8 cellular contexts compared by ENCODE assay signal in the genomic region with DNA sequence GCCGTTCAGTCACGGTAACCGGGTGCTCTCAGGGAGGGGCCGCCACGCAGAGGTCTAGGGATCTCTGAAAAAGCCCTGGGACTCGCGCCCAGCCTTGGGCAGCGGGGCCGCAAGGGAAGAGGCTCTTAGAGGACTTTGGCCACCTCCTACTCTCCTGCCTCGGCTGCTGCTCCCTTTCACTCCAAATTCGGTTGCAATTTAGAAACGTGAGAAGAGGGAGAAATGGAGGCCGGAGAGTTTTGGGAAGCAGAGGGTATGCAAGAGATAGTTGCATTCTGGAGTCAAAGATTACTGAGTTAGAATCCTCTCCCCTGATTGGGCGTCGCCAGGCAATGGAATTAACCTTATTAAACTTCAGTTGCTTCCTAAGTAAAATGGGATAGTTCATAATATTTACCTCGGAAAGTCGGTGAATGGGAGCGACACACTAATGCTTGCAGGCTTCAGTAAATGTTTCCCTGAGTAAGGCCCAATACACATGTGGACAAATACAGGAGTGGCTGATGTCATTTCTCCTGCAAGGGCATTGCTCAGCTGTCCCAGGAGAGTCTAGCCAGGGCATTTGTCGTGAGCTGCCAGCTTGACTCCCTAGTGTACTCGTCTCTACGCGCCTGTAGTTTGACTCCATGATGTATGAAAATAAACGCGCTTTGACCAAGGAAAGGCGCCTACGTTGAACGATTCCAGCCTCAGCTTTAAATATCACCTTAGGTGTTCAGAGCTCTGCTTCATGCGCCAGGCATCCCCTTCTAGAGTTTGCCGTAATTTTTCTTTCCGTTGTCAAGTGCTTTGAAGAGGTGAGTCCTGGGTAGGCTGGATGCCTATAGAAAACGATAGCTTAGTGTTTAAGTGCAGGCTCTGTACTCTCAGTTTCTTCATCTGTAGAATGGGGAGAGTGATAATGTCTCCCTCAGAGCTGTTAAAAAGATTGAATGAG. TPM values are rescaled to one million over a fixed set of nuclear protein-coding genes. Genes with fewer than 3 reads are reported as not detected.
DNase-seq lines count a peak whose midpoint lies in the region; ATAC-seq and TF ChIP-seq lines count a peak whose summit lies in the region.

No MANE protein-coding gene starts in this region.

- intact Hi-C loops in upper lobe of right lung (cut with DNase I), result no loop called here

- 10 to 11% methylated on average over 31 of the region's 31 CpGs for WGBS in ectodermal cell, 2 experiments

- peaks cover 28% of the 10 kb centered on the region for H3K4me1 Mint-ChIP-seq in memory B cell

- H3K27me3 ChIP-seq in HL-60 (ENCODE audit: insufficient read depth, poor library complexity, severe bottlenecking), result no peaks in the 10 kb centered on the region
- H3K27me3 ChIP-seq in ectodermal cell (ENCODE audit: control insufficient read depth, insufficient read depth, low read length, poor library complexity, severe bottlenecking), result no peaks in the 10 kb centered on the region
- no peaks in the 10 kb centered on the region for H3K27me3 ChIP-seq in upper lobe of right lung

- H3K9me3 Mint-ChIP-seq in memory B cell, result no peaks in the 10 kb centered on the region

- TF ChIP-seq CTCF in HL-60 (IDR thresholded peaks at IDR 0.05; ENCODE audit: insufficient read depth, low read length), result no peak
- no peak for TF ChIP-seq CTCF in upper lobe of right lung (IDR thresholded peaks at IDR 0.05)

- H3K4me3 Mint-ChIP-seq in memory B cell, result peak overlapping the region; percentile 95

- H3K27ac ChIP-seq in HL-60 (replicated peaks) (peak overlapping the region; percentile 90), ectodermal cell (ENCODE audit: insufficient read depth, low read depth, low read length, poor library complexity, severe bottlenecking) (peak overlapping the region; percentile 53), upper lobe of right lung (peak overlapping the region; percentile 84)

- H3K4me3 ChIP-seq in HL-60 (replicated peaks; ENCODE audit: insufficient read depth, low read length) (peak overlapping the region; percentile 94), ectodermal cell (ENCODE audit: insufficient read depth, low read depth, low read length) (peak overlapping the region; percentile 77), upper lobe of right lung (peak overlapping the region; percentile 82)

- H3K4me1 ChIP-seq in ectodermal cell (ENCODE audit: control insufficient read depth, insufficient read depth, low read length), result peaks cover 5% of the 10 kb centered on the region
- peaks cover 27% of the 10 kb centered on the region for H3K4me1 ChIP-seq in upper lobe of right lung

- H3K36me3 ChIP-seq in ectodermal cell (ENCODE audit: control insufficient read depth, insufficient read depth, low read length), result peaks cover 25% of the 10 kb centered on the region
- peaks cover 39% of the 10 kb centered on the region for H3K36me3 ChIP-seq in upper lobe of right lung

- H3K9me3 ChIP-seq in ectodermal cell (ENCODE audit: control insufficient read depth, low read length) (no peaks in the 10 kb centered on the region), upper lobe of right lung (no peaks in the 10 kb centered on the region)

- no peaks in the 10 kb centered on the region for H3K27me3 Mint-ChIP-seq in memory B cell

- H3K27ac Mint-ChIP-seq in memory B cell, result peak overlapping the region; percentile 85

- H3K36me3 Mint-ChIP-seq in memory B cell, result peaks cover 17% of the 10 kb centered on the region

- ATAC-seq in GM21515 (IDR thresholded peaks at IDR 0.05; ENCODE audit: unreplicated experiment) (peak; percentile 44), SK-N-SH treated with all-trans-retinoic acid at 6 μM for 48 hours (peak; percentile 67), memory B cell (ENCODE audit: low read depth) (peak; percentile 30), upper lobe of right lung (peak; percentile 64)

- DNase-seq in NCI-H748 (lab: John Stamatoyannopoulos, UW; ENCODE audit: unreplicated experiment) (peak; percentile 37), NCI-H748 treated with DMSO at 0.1 percent for 48 hours (lab: John Stamatoyannopoulos, UW) (no peak), HL-60 (ENCODE audit: low read depth in 1 of 2, low spot score in 1 of 2) (peak; percentile 31 to 42), memory B cell (ENCODE audit: low spot score in 2 of 2) (no peak), upper lobe of right lung (no peak)

TF ChIP-seq in SK-N-SH treated with all-trans-retinoic acid at 6 μM for 48 hours, 23 proteins besides CTCF, POLR2A, EP300 and RAD21 (continues in another document):
- no peak for TF ChIP-seq CSDC2 (CRISPR knock-in tag; IDR thresholded peaks at IDR 0.05)
- TF ChIP-seq, protein P1, sequence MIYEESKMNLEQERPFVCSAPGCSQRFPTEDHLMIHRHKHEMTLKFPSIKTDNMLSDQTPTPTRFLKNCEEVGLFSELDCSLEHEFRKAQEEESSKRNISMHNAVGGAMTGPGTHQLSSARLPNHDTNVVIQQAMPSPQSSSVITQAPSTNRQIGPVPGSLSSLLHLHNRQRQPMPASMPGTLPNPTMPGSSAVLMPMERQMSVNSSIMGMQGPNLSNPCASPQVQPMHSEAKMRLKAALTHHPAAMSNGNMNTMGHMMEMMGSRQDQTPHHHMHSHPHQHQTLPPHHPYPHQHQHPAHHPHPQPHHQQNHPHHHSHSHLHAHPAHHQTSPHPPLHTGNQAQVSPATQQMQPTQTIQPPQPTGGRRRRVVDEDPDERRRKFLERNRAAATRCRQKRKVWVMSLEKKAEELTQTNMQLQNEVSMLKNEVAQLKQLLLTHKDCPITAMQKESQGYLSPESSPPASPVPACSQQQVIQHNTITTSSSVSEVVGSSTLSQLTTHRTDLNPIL (CRISPR knock-in tag; IDR thresholded peaks at IDR 0.05; ENCODE audit: low read depth), result no peak
- TF ChIP-seq TOX (CRISPR knock-in tag; IDR thresholded peaks at IDR 0.05; ENCODE audit: borderline replicate concordance), result no peak
- TF ChIP-seq ZFP30 (CRISPR knock-in tag; IDR thresholded peaks at IDR 0.05), result no peak
- TF ChIP-seq ZC3H10 (CRISPR knock-in tag; IDR thresholded peaks at IDR 0.05), result no peak
- TF ChIP-seq, protein P2, sequence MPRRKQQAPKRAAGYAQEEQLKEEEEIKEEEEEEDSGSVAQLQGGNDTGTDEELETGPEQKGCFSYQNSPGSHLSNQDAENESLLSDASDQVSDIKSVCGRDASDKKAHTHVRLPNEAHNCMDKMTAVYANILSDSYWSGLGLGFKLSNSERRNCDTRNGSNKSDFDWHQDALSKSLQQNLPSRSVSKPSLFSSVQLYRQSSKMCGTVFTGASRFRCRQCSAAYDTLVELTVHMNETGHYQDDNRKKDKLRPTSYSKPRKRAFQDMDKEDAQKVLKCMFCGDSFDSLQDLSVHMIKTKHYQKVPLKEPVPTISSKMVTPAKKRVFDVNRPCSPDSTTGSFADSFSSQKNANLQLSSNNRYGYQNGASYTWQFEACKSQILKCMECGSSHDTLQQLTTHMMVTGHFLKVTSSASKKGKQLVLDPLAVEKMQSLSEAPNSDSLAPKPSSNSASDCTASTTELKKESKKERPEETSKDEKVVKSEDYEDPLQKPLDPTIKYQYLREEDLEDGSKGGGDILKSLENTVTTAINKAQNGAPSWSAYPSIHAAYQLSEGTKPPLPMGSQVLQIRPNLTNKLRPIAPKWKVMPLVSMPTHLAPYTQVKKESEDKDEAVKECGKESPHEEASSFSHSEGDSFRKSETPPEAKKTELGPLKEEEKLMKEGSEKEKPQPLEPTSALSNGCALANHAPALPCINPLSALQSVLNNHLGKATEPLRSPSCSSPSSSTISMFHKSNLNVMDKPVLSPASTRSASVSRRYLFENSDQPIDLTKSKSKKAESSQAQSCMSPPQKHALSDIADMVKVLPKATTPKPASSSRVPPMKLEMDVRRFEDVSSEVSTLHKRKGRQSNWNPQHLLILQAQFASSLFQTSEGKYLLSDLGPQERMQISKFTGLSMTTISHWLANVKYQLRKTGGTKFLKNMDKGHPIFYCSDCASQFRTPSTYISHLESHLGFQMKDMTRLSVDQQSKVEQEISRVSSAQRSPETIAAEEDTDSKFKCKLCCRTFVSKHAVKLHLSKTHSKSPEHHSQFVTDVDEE (CRISPR knock-in tag; IDR thresholded peaks at IDR 0.05), result no peak
- no peak for TF ChIP-seq RARB (CRISPR knock-in tag; IDR thresholded peaks at IDR 0.05)
- TF ChIP-seq, protein P3, sequence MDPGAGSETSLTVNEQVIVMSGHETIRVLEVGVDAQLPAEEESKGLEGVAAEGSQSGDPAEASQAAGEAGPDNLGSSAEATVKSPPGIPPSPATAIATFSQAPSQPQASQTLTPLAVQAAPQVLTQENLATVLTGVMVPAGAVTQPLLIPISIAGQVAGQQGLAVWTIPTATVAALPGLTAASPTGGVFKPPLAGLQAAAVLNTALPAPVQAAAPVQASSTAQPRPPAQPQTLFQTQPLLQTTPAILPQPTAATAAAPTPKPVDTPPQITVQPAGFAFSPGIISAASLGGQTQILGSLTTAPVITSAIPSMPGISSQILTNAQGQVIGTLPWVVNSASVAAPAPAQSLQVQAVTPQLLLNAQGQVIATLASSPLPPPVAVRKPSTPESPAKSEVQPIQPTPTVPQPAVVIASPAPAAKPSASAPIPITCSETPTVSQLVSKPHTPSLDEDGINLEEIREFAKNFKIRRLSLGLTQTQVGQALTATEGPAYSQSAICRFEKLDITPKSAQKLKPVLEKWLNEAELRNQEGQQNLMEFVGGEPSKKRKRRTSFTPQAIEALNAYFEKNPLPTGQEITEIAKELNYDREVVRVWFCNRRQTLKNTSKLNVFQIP (CRISPR knock-in tag; IDR thresholded peaks at IDR 0.05; ENCODE audit: borderline replicate concordance, low read depth), result no peak
- no peak for TF ChIP-seq BACH2 (CRISPR knock-in tag; IDR thresholded peaks at IDR 0.05; ENCODE audit: borderline replicate concordance)
- TF ChIP-seq ISL1 (CRISPR knock-in tag; IDR thresholded peaks at IDR 0.05), result no peak

RNA-seq across cellular contexts. Expression of a gene that starts 0.7 kb away (rescaled TPM):
- 62.7 TPM for polyA plus RNA-seq in ectodermal cell (2013, experiment 1 of 4)
- 58.0 TPM for polyA plus RNA-seq in ectodermal cell (2013, experiment 2 of 4)
- 48.1 TPM for polyA plus RNA-seq in ectodermal cell (2013, experiment 3 of 4)
- polyA plus RNA-seq in ectodermal cell (2013, experiment 4 of 4), result 56.3 TPM
- 34.4 TPM for total RNA-seq in upper lobe of right lung

RNA-seq across cellular contexts. Expression of a gene that starts 0.9 kb away (rescaled TPM):
- polyA plus RNA-seq in ectodermal cell (2013, experiment 1 of 4), result 176 TPM
- 166 TPM for polyA plus RNA-seq in ectodermal cell (2013, experiment 2 of 4)
- polyA plus RNA-seq in ectodermal cell (2013, experiment 3 of 4), result 128 TPM
- 149 TPM for polyA plus RNA-seq in ectodermal cell (2013, experiment 4 of 4)
- 77.2 TPM for total RNA-seq in upper lobe of right lung

RNA-seq across cellular contexts. Expression of a gene that starts 26.7 kb away (rescaled TPM):
- 33.6 TPM for polyA plus RNA-seq in ectodermal cell (2013, experiment 1 of 4)
- polyA plus RNA-seq in ectodermal cell (2013, experiment 2 of 4), result 36.9 TPM
- polyA plus RNA-seq in ectodermal cell (2013, experiment 3 of 4), result 29.3 TPM
- polyA plus RNA-seq in ectodermal cell (2013, experiment 4 of 4), result 37.0 TPM
- 89.8 TPM for total RNA-seq in upper lobe of right lung

Comparison
In these comparisons a context has a peak if more than half of its experiments do, and no peak if none do; other contexts are left out.
1. DNase-seq: peak in NCI-H748 (single experiment) and HL-60 (2 of 2); none in NCI-H748 treated with DMSO at 0.1 percent for 48 hours (single experiment), memory B cell (0 of 2) and upper lobe of right lung (single experiment).
2. Peak in every context shown above with its lines, with median percentiles within 50 percentile points of each other: ATAC-seq, H3K27ac ChIP-seq and H3K4me3 ChIP-seq.